In genomic region chr4:118352843-118353373, GRCh38 we compare ENCODE assay signal across 8 cellular contexts. TPM values are rescaled to one million over a fixed set of nuclear protein-coding genes. Genes with fewer than 3 reads are reported as not detected.
DNase-seq lines count a peak whose midpoint lies in the region; ATAC-seq and TF ChIP-seq lines count a peak whose summit lies in the region.

Gene PRSS12 (minus strand): TSS chr4:118353003. CDS start chr4:118352720, 283 bp downstream.

- peaks cover 4% of the 10 kb centered on the region; the same call in 1 of the 2 replicates for H3K27me3 ChIP-seq in H9 (ENCODE audit: insufficient read depth, low read length)
- no peaks in the 10 kb centered on the region for H3K27me3 ChIP-seq in body of pancreas
- peaks cover 37% of the 10 kb centered on the region for H3K27me3 ChIP-seq in iPS-20b (ENCODE audit: insufficient read depth, low read length)
- peaks cover 7 to 96% (median 56%) of the 10 kb centered on the region in 7 donors for H3K27me3 ChIP-seq in spleen (replicated peaks in 1 of 7)

- peak within 1 kb of the TSS in 2 of 3 experiments; percentile 36 to 63; a peak in 2 of 7 replicates for H3K27ac Mint-ChIP-seq in H9
- no peak within 1 kb of the TSS for H3K27ac Mint-ChIP-seq in T-helper 2 cell treated with Interferon-gamma antibody and Interleukin-4, amounts not matched to agents 5 μg/mL and 100 μg/mL, for 36 hours

- intact Hi-C loops in body of pancreas (cut with DNase I) (loop anchor here (5.0 kb wide), 1 partner anchor 71 kb away; no protein-coding TSS in a partner anchor), spleen (cut with DNase I; ENCODE audit: low total_unique reads) (no loop called here)

- H3K4me2 ChIP-seq in H9 (ENCODE audit: insufficient read depth, insufficient read length, low read length), result peak within 1 kb of the TSS; percentile 77

- H3T11ph ChIP-seq in H9 (ENCODE audit: low read length), result no peak within 1 kb of the TSS

- no peak within 1 kb of the TSS for H3K56ac ChIP-seq in H9 (ENCODE audit: insufficient read length, low read depth, low read length)

- H3K9ac ChIP-seq in H9 (ENCODE audit: extremely low read depth, insufficient read length, low read length), result no peak within 1 kb of the TSS
- H3K9ac ChIP-seq in iPS-20b (ENCODE audit: low read depth, low read length), result peak within 1 kb of the TSS; percentile 57; the same call in 1 of the 2 replicates

- no peaks in the 10 kb centered on the region; a peak in 1 of 7 replicates for H3K36me3 Mint-ChIP-seq in H9 (ENCODE audit: insufficient read depth in 1 of 3, low read depth in 3 of 3)
- no peaks in the 10 kb centered on the region for H3K36me3 Mint-ChIP-seq in T-helper 2 cell treated with Interferon-gamma antibody and Interleukin-4, amounts not matched to agents 5 μg/mL and 100 μg/mL, for 36 hours (ENCODE audit: low read depth)

- H3K79me2 ChIP-seq in H9 (ENCODE audit: insufficient read depth, low read length), result no peaks in the 10 kb centered on the region

- WGBS in H9 (ENCODE audit: extremely low coverage, insufficient read length, low lambda C conversion rate), result no CpG with 5 or more reads among the region's 53 CpGs
- WGBS in body of pancreas, 2 donors, result 0% methylated on average over 10 to 52 of the region's 53 CpGs
- 2 to 6% (median 3%) methylated on average over 10 to 53 of the region's 53 CpGs for WGBS in spleen, 5 donors

- no peak within 1 kb of the TSS for H3K4ac ChIP-seq in H9 (ENCODE audit: low read depth, low read length)

- H3K9me3 ChIP-seq in H9 (ENCODE audit: control insufficient read depth, low read depth, low read length) (no peaks in the 10 kb centered on the region), body of pancreas (no peaks in the 10 kb centered on the region), iPS-20b (ENCODE audit: insufficient read depth, low read depth, low read length) (no peaks in the 10 kb centered on the region), spleen (no peaks in the 10 kb centered on the region)

- H3K36me3 ChIP-seq in body of pancreas (replicated peaks in 1 of 2; ENCODE audit: insufficient read depth in 1 of 2, low read depth in 2 of 2) (no peaks in the 10 kb centered on the region), iPS-20b (ENCODE audit: insufficient read depth, low read depth, low read length) (no peaks in the 10 kb centered on the region), spleen (no peaks in the 10 kb centered on the region)

- peaks cover 19 to 21% of the 10 kb centered on the region in 2 experiments for H3K4me1 Mint-ChIP-seq in H9
- H3K4me1 Mint-ChIP-seq in T-helper 2 cell treated with Interferon-gamma antibody and Interleukin-4, amounts not matched to agents 5 μg/mL and 100 μg/mL, for 36 hours (ENCODE audit: low read depth), result peaks cover 11% of the 10 kb centered on the region

- no peak within 1 kb of the TSS for H3K23ac ChIP-seq in H9 (ENCODE audit: insufficient read length, low read depth, low read length)

- no peak within 1 kb of the TSS for H3K18ac ChIP-seq in H9 (ENCODE audit: insufficient read length, low read depth, low read length)

- H3K23me2 ChIP-seq in H9 (ENCODE audit: insufficient read length, low read depth, low read length, poor library complexity, severe bottlenecking), result peaks cover 12% of the 10 kb centered on the region

- peak; percentile 86 for DNase-seq in H9
- DNase-seq in T-helper 2 cell treated with Interferon-gamma antibody and Interleukin-4, amounts not matched to agents 5 μg/mL and 100 μg/mL, for 36 hours (ENCODE audit: low spot score), result peak; percentile 64
- DNase-seq in body of pancreas, result peak; percentile 82 to 89 (median 84)
- peak; percentile 89 for DNase-seq in spleen
- DNase-seq in Ammon's horn (ENCODE audit: low spot score), result no peak

- H3K4me1 ChIP-seq in H9 (ENCODE audit: insufficient read depth, low read length) (no peaks in the 10 kb centered on the region; the same call in none of the 2 replicates), body of pancreas (peaks cover 12% of the 10 kb centered on the region), iPS-20b (ENCODE audit: insufficient read depth, low read length) (peaks cover 3% of the 10 kb centered on the region; the same call in 1 of the 2 replicates), spleen (peaks cover 6 to 21% (median 18%) of the 10 kb centered on the region in 6 donors)

- H4K91ac ChIP-seq in H9 (ENCODE audit: insufficient read length, low read depth, low read length), result no peak within 1 kb of the TSS

- peak; percentile 91 for TF ChIP-seq CTCF in GM12874 (IDR thresholded peaks at IDR 0.05; ENCODE audit: insufficient read depth, low read depth, low read length)
- peak; percentile 94 for TF ChIP-seq CTCF in H9 (conservative IDR thresholded peaks at IDR 0.05)
- TF ChIP-seq CTCF in LNCAP (IDR thresholded peaks at IDR 0.05), result peak; percentile 74
- TF ChIP-seq CTCF in body of pancreas (IDR thresholded peaks at IDR 0.05), result peak; percentile 67 to 93 (median 89)
- TF ChIP-seq CTCF in spleen (IDR thresholded peaks at IDR 0.05 in 8 of 11, conservative IDR thresholded peaks at IDR 0.05 in 3 of 11), result peak in 9 of 11 experiments; percentile 19 to 79 (median 66)

- H4K20me1 ChIP-seq in H9 (ENCODE audit: control insufficient read depth, insufficient read depth, insufficient read length), result no peaks in the 10 kb centered on the region

- H2BK12ac ChIP-seq in H9 (ENCODE audit: insufficient read length, low read depth, low read length), result no peak within 1 kb of the TSS

- H2BK120ac ChIP-seq in H9 (ENCODE audit: low read depth, low read length, poor library complexity, severe bottlenecking), result no peak within 1 kb of the TSS

- peak within 1 kb of the TSS; percentile 75 to 89 for H3K4me3 Mint-ChIP-seq in H9
- H3K4me3 Mint-ChIP-seq in T-helper 2 cell treated with Interferon-gamma antibody and Interleukin-4, amounts not matched to agents 5 μg/mL and 100 μg/mL, for 36 hours, result peak within 1 kb of the TSS; percentile 84

- no peak within 1 kb of the TSS for H4K5ac ChIP-seq in H9 (ENCODE audit: insufficient read length, low read depth, low read length)

- no peak within 1 kb of the TSS for H2BK5ac ChIP-seq in H9 (ENCODE audit: insufficient read length, low read length)

- TF ChIP-seq POLR2A in body of pancreas (IDR thresholded peaks at IDR 0.05) (peak; percentile 21 to 46 (median 33)), spleen (IDR thresholded peaks at IDR 0.05) (no peak)

- H3K27ac ChIP-seq in H9 (ENCODE audit: insufficient read length, low read depth, low read length) (no peak within 1 kb of the TSS), body of pancreas (peak within 1 kb of the TSS; percentile 41 to 85 (median 74)), iPS-20b (ENCODE audit: low read length) (no peak within 1 kb of the TSS), spleen (no peak within 1 kb of the TSS)

- H3K14ac ChIP-seq in H9 (ENCODE audit: insufficient read depth, low read length), result 0 out of 2 replicates have a peak within 1 kb of the TSS, but pooled peaks have one; percentile 39

- H3K79me1 ChIP-seq in H9 (ENCODE audit: insufficient read depth, low read depth, low read length, poor library complexity, severe bottlenecking), result no peaks in the 10 kb centered on the region

- H2AK5ac ChIP-seq in H9 (ENCODE audit: insufficient read length, low read length), result no peak within 1 kb of the TSS

- peak within 1 kb of the TSS; percentile 55 to 63 for H3K4me3 ChIP-seq in body of pancreas
- H3K4me3 ChIP-seq in iPS-20b (ENCODE audit: low read length), result peak within 1 kb of the TSS; percentile 75
- H3K4me3 ChIP-seq in spleen, result peak within 1 kb of the TSS; percentile 20 to 68 (median 40)

- H3K27me3 Mint-ChIP-seq in H9 (ENCODE audit: low read depth), result peaks cover 48% of the 10 kb centered on the region
- peaks cover 64% of the 10 kb centered on the region for H3K27me3 Mint-ChIP-seq in T-helper 2 cell treated with Interferon-gamma antibody and Interleukin-4, amounts not matched to agents 5 μg/mL and 100 μg/mL, for 36 hours (ENCODE audit: low read depth)

- ATAC-seq in body of pancreas, result peak; percentile 91

- no peak within 1 kb of the TSS for H2BK15ac ChIP-seq in H9 (ENCODE audit: low read depth, low read length)

- H3K9me3 Mint-ChIP-seq in H9, result no peaks in the 10 kb centered on the region; a peak in 1 of 5 replicates
- no peaks in the 10 kb centered on the region for H3K9me3 Mint-ChIP-seq in T-helper 2 cell treated with Interferon-gamma antibody and Interleukin-4, amounts not matched to agents 5 μg/mL and 100 μg/mL, for 36 hours

- no peak within 1 kb of the TSS for H2BK20ac ChIP-seq in H9 (ENCODE audit: low read depth, low read length, poor library complexity, severe bottlenecking)

- no peak within 1 kb of the TSS for H4K8ac ChIP-seq in H9 (replicated peaks; ENCODE audit: insufficient read length, low read depth, low read length)

- no peak within 1 kb of the TSS for H2AFZ ChIP-seq in H9 (ENCODE audit: low read length)

RNA-seq across cellular contexts. Expression of gene PRSS12, which starts in this region (rescaled TPM):
- 5.0 and 5.4 TPM in 2 replicates for total RNA-seq in H9 (2021)
- total RNA-seq in body of pancreas, result 10 to 100 TPM; 12.2 to 15.8 TPM
- total RNA-seq in spleen, result under 1 TPM in 2 of 7 donors, not detected in 5; 0.10 to 0.44 TPM
- polyA plus RNA-seq in spleen, result under 1 TPM; 0.03 to 0.12 (median 0.09) TPM

Comparison
In these comparisons a context has a peak if more than half of its experiments do, and no peak if none do; other contexts are left out.
1. Peak in DNase-seq and H3K4me3 ChIP-seq in spleen; RNA of the gene not detected or under 1 TPM.
2. H3K27ac ChIP-seq: peak in body of pancreas (4 of 4); none in H9 (single experiment), iPS-20b (single experiment) and spleen (0 of 8).
3. POLR2A ChIP-seq: peak in body of pancreas (3 of 3); none in spleen (0 of 3).
4. Peak in every context shown above with its lines, with median percentiles within 50 percentile points of each other: CTCF ChIP-seq and H3K4me3 ChIP-seq.